10 cellular contexts compared by ENCODE assay signal in the genomic region with DNA sequence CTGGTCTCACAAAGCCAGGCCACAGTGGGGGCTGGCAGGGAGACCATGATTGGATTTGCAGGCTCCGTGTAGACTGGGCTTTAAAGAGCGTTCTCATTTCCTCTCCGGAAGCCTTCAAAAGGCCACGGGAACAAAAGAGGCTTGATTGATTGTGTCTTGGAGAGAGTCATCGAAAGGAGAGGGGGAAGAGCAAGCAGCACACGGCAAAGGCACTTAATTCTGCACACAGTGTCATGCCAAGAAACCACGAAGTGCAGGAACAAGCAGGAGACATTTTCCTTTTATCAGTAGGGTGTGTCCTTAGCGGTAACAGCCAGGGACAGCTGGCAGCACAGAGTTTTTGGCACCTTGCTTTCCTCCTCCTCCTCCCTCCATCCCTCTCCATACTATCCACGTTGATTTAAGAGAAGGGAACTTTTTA. TPM values are rescaled to one million over a fixed set of nuclear protein-coding genes. Genes with fewer than 3 reads are reported as not detected.
A peak's percentile ranks its signal among the peaks of the same experiment; 100 is the strongest.
DNase-seq lines count a peak whose midpoint lies in the region; ATAC-seq and TF ChIP-seq lines count a peak whose summit lies in the region.
"Had no signal": no experiment of that assay in that cellular context is flagged by ENCODE, and none has a peak within 500 bp of the region (broad histone marks: within the 10 kb centered on the region; RNA-seq: fewer than 3 reads in every experiment).

No MANE protein-coding gene starts in this region.

- H4K20me1 ChIP-seq in osteoblast (ENCODE audit: insufficient read depth, low read length): peaks cover 79% of the 10 kb centered on the region

- no peak overlapping the region for H3K27ac ChIP-seq in osteoblast (ENCODE audit: low read depth, low read length)
- H3K27ac ChIP-seq: brain microvascular endothelial cell had no signal

- no peaks in the 10 kb centered on the region for H3K9me3 ChIP-seq in osteoblast (ENCODE audit: low read depth, low read length)

- peaks cover 86% of the 10 kb centered on the region for H3K79me2 ChIP-seq in osteoblast (ENCODE audit: insufficient read depth, low read length)

- no peak overlapping the region for H3K4me3 ChIP-seq in osteoblast (ENCODE audit: insufficient read depth, low read length)

- no peaks in the 10 kb centered on the region for H3K36me3 ChIP-seq in osteoblast (ENCODE audit: insufficient read depth, low read length)
- H3K36me3 ChIP-seq: brain microvascular endothelial cell had no signal

- ATAC-seq in GM21526 (IDR thresholded peaks at IDR 0.05; ENCODE audit: low FRiP score, unreplicated experiment): no peak

- TF ChIP-seq CTCF in osteoblast (IDR thresholded peaks at IDR 0.05; ENCODE audit: extremely low read depth, low read depth, low read length): no peak

- DNase-seq in NCI-H2171 treated with DMSO at 0.1 percent for 48 hours (lab: John Stamatoyannopoulos, UW) (peak; percentile 24), NCI-H2171 (lab: John Stamatoyannopoulos, UW) (no peak), NCI-H2029 (lab: John Stamatoyannopoulos, UW) (peak; percentile 3), dermis blood vessel endothelial cell (peak; percentile 71), osteoblast (ENCODE audit: insufficient read length, low spot score, missing footprints) (peak; percentile 50), hepatic stellate cell (ENCODE audit: low spot score) (no peak), HuH-7 (ENCODE audit: low spot score) (no peak)
- DNase-seq: brain microvascular endothelial cell; stimulated activated CD4-positive, alpha-beta T cell treated with anti-CD3 and anti-CD28 coated beads, Interleukin-12 subunit alpha, Interleukin-12 subunit beta, amount 100 ng/mL, for 4 hours had no signal

- H3K4me1 ChIP-seq in osteoblast (ENCODE audit: insufficient read depth, low read length): peaks cover 22% of the 10 kb centered on the region

- H2AFZ ChIP-seq in osteoblast (ENCODE audit: low read length): no peak overlapping the region

- H3K27me3 ChIP-seq in osteoblast (ENCODE audit: insufficient read depth, low read length): no peaks in the 10 kb centered on the region
- H3K27me3 ChIP-seq: brain microvascular endothelial cell had no signal

- no peak overlapping the region for H3K4me2 ChIP-seq in osteoblast (ENCODE audit: insufficient read depth, low read length)

RNA-seq across cellular contexts. Expression of a gene that starts 47.7 kb away (rescaled TPM):
- total RNA-seq in dermis blood vessel endothelial cell: 0.34 TPM in 1 of 2 replicates, not detected in the other
- total RNA-seq in osteoblast: 3.8 and 10.1 TPM in 2 replicates

Comparison
In these comparisons a context has a peak if more than half of its experiments do, and no peak if none do; other contexts are left out.
1. DNase-seq: peak in NCI-H2171 treated with DMSO at 0.1 percent for 48 hours (single experiment), NCI-H2029 (single experiment), dermis blood vessel endothelial cell (single experiment) and osteoblast (single experiment); none in NCI-H2171 (single experiment), hepatic stellate cell (single experiment) and HuH-7 (single experiment).